ENCODE assay signal across 14 cellular contexts in genomic region chr2:148259674-148260073, GRCh38.
DNase-seq lines count a peak whose midpoint lies in the region; ATAC-seq, FAIRE-seq and TF ChIP-seq lines count a peak whose summit lies in the region.
"Had no signal": no experiment of that assay in that cellular context is flagged by ENCODE, and none has a peak within 500 bp of the region (broad histone marks: within the 10 kb centered on the region; RNA-seq: fewer than 3 reads in every experiment).

No MANE protein-coding gene starts in this region.

- no peak for TF ChIP-seq RAD21 in HepG2 (CRISPR knock-in tag; IDR thresholded peaks at IDR 0.05)

- POLR2A ChIA-PET in HepG2 (lab: Yijun Ruan, JAX), result no interaction called here

- TF ChIP-seq EP300 in HepG2 (IDR thresholded peaks at IDR 0.05; ENCODE audit: low read depth in 2 of 2, low read length in 2 of 2) (no peak), HepG2 (CRISPR knock-in tag; IDR thresholded peaks at IDR 0.05; ENCODE audit: borderline replicate concordance) (no peak)

- no peak overlapping the region for H3K4me2 ChIP-seq in HepG2 (ENCODE audit: low read depth, low read length)
- H3K4me2 ChIP-seq: BLaER1 had no signal

- ATAC-seq in HepG2, result no peak
- no peak for ATAC-seq in right lobe of liver
- ATAC-seq: activated CD4-positive, CD25-positive, alpha-beta regulatory T cell treated with anti-CD3 and anti-CD28 coated beads, Interleukin-2, amount 50 U/mL, for 24 hours; left lung had no signal

- in situ Hi-C loops in HepG2 (cut with HindIII; ENCODE audit: extremely low pct_ligation_motif_present, low pct_unique_long_range_greater_than_20kb), result no loop called here

- no peak for TF ChIP-seq POLR2A in HepG2 (IDR thresholded peaks at IDR 0.05; ENCODE audit: insufficient read depth in 1 of 2, low read depth in 2 of 2, low read length in 2 of 2)
- TF ChIP-seq POLR2A in right lobe of liver (IDR thresholded peaks at IDR 0.05), result no peak
- TF ChIP-seq POLR2A in Peyer's patch (IDR thresholded peaks at IDR 0.05), result no peak

- CTCF ChIA-PET in HepG2 (lab: Yijun Ruan, JAX; ENCODE audit: low intra/inter-chr PET ratio, low total read pairs), result no interaction called here

- no peak overlapping the region for H3K27ac ChIP-seq in HepG2 (ENCODE audit: extremely low read length, insufficient read depth, low read length)
- no peak overlapping the region for H3K27ac ChIP-seq in right lobe of liver
- no peak overlapping the region for H3K27ac ChIP-seq in Peyer's patch
- H3K27ac ChIP-seq: BLaER1, left lung, vagina had no signal

- H3K4me1 ChIP-seq in HepG2 (ENCODE audit: insufficient read depth, low read length), result no peaks in the 10 kb centered on the region
- peaks cover 0 to 10% (median 3%) of the 10 kb centered on the region in 4 donors for H3K4me1 ChIP-seq in right lobe of liver
- no peaks in the 10 kb centered on the region for H3K4me1 ChIP-seq in Peyer's patch
- H3K4me1 ChIP-seq: BLaER1, left lung, vagina had no signal

- no peak overlapping the region for H3K4me3 ChIP-seq in HepG2 (replicated peaks in 1 of 3; ENCODE audit: insufficient read depth in 1 of 3, low read depth in 2 of 3, low read length in 3 of 3)
- H3K4me3 ChIP-seq in right lobe of liver, result no peak overlapping the region
- no peak overlapping the region for H3K4me3 ChIP-seq in epithelial cell of esophagus (ENCODE audit: low read length)
- H3K4me3 ChIP-seq in Peyer's patch, result no peak overlapping the region
- H3K4me3 ChIP-seq: BLaER1, left lung, vagina had no signal

- no peaks in the 10 kb centered on the region for H4K20me1 ChIP-seq in HepG2 (ENCODE audit: insufficient read depth, low read length)
- H4K20me1 ChIP-seq: BLaER1 had no signal

- no peak overlapping the region for H2AFZ ChIP-seq in HepG2 (ENCODE audit: low read length)

- BruUV-seq in HepG2 (replicated peaks; lab: Mats Ljungman, UMichigan), result no TSS peak

- 86% methylated on average over 6 of the region's 6 CpGs for whole genome bisulfite sequencing in HepG2 (ENCODE audit: low lambda C conversion rate)
- WGBS in right lobe of liver (ENCODE audit: insufficient coverage, low coverage, low lambda C conversion rate, missing lambda C conversion rate), result 88% methylated on average over 6 of the region's 6 CpGs

- DNase-seq in HepG2 (ENCODE audit: low spot score), result no peak
- no peak for DNase-seq in right lobe of liver
- DNase-seq in NCI-H748 (lab: John Stamatoyannopoulos, UW; ENCODE audit: unreplicated experiment), result peak; percentile 67
- DNase-seq in epithelial cell of esophagus (ENCODE audit: low read depth), result peak; percentile 91
- no peak for DNase-seq in NOMO-1 treated with DMSO at 0.1 percent for 48 hours (lab: John Stamatoyannopoulos, UW; ENCODE audit: unreplicated experiment)
- DNase-seq in EL, result no peak
- no peak for DNase-seq in Peyer's patch
- DNase-seq in cerebellum (ENCODE audit: low spot score), result no peak
- DNase-seq: KG1; left lung; stimulated activated CD8-positive, alpha-beta memory T cell treated with anti-CD3 and anti-CD28 coated beads, Interleukin-4, amount 100 ng/mL, for 48 hours had no signal

- intact Hi-C loops in HepG2 (cut with micrococcal nuclease; ENCODE audit: unreplicated experiment) (no loop called here), right lobe of liver (cut with DNase I) (no loop called here)

- no peak for FAIRE-seq in HepG2 (lab: Jason Lieb, UNC)

- H3K27me3 ChIP-seq in HepG2 (ENCODE audit: control insufficient read depth in 1 of 2, insufficient read depth in 2 of 2, low read length in 2 of 2), result no peaks in the 10 kb centered on the region
- H3K27me3 ChIP-seq in right lobe of liver, result no peaks in the 10 kb centered on the region
- no peaks in the 10 kb centered on the region for H3K27me3 ChIP-seq in Peyer's patch
- H3K27me3 ChIP-seq: BLaER1, left lung, vagina had no signal

- no peaks in the 10 kb centered on the region for H3K79me2 ChIP-seq in HepG2 (ENCODE audit: insufficient read depth, low read length)

- H3K9ac ChIP-seq in HepG2 (ENCODE audit: insufficient read depth, low read depth, low read length), result no peak overlapping the region
- H3K9ac ChIP-seq: BLaER1 had no signal

- TF ChIP-seq CTCF in HepG2 (CRISPR knock-in tag; IDR thresholded peaks at IDR 0.05) (no peak), right lobe of liver (IDR thresholded peaks at IDR 0.05) (no peak), epithelial cell of esophagus (IDR thresholded peaks at IDR 0.05; ENCODE audit: insufficient read depth, low read depth, low read length, missing control alignments) (no peak), Peyer's patch (IDR thresholded peaks at IDR 0.05) (no peak)

- H3K9me3 ChIP-seq in HepG2 (ENCODE audit: low read length), result peaks cover 19% of the 10 kb centered on the region
- H3K9me3 ChIP-seq in right lobe of liver, result no peaks in the 10 kb centered on the region
- peaks cover 0 to 3% (median 0%) of the 10 kb centered on the region in 4 donors for H3K9me3 ChIP-seq in Peyer's patch
- H3K9me3 ChIP-seq: vagina had no signal

- H3K36me3 ChIP-seq in HepG2 (replicated peaks in 1 of 2; ENCODE audit: control insufficient read depth in 1 of 2, insufficient read depth in 2 of 2, low read length in 2 of 2) (no peaks in the 10 kb centered on the region), right lobe of liver (no peaks in the 10 kb centered on the region), Peyer's patch (no peaks in the 10 kb centered on the region)
- H3K36me3 ChIP-seq: vagina had no signal

TF ChIP-seq in HepG2, 621 proteins besides CTCF, POLR2A, EP300 and RAD21:
- 0 out of 2 replicates have a peak, but pooled peaks have one; percentile 14 for TF ChIP-seq FOSL2 (CRISPR knock-in tag; IDR thresholded peaks at IDR 0.05)
- peak; percentile 82 for TF ChIP-seq NFE2L2 (IDR thresholded peaks at IDR 0.05; ENCODE audit: low read length)
- TF ChIP-seq MAFF (IDR thresholded peaks at IDR 0.05; ENCODE audit: low read depth, low read length), result peak; percentile 9; the same call in 1 of the 2 replicates
- no peak for TF ChIP-seq ZNF780A (CRISPR knock-in tag; IDR thresholded peaks at IDR 0.05)
- peak; percentile 79; the same call in 1 of the 2 replicates for TF ChIP-seq ZNF576 (CRISPR knock-in tag; IDR thresholded peaks at IDR 0.05)
- TF ChIP-seq HNRNPUL1 (IDR thresholded peaks at IDR 0.05; ENCODE audit: low read depth, low read length), result no peak
- peak; percentile 28; the same call in 1 of the 2 replicates for TF ChIP-seq NFE2 (CRISPR knock-in tag; IDR thresholded peaks at IDR 0.05)
- no peak for TF ChIP-seq MXI1 (IDR thresholded peaks at IDR 0.05; ENCODE audit: borderline replicate concordance, low read depth, low read length)
- TF ChIP-seq POGZ (CRISPR knock-in tag; IDR thresholded peaks at IDR 0.05), result peak; percentile 32; the same call in 1 of the 2 replicates
- no peak for TF ChIP-seq PLSCR1 (CRISPR knock-in tag; IDR thresholded peaks at IDR 0.05; ENCODE audit: borderline replicate concordance)
- TF ChIP-seq CBX2 (IDR thresholded peaks at IDR 0.05; ENCODE audit: low read depth, low read length), result no peak
- no peak for TF ChIP-seq CBX2 (CRISPR knock-in tag; IDR thresholded peaks at IDR 0.05; ENCODE audit: low read depth)

Comparison
In these comparisons a context has a peak if more than half of its experiments do, and no peak if none do; other contexts are left out.
1. DNase-seq: peak in NCI-H748 (single experiment) and epithelial cell of esophagus (single experiment); none in HepG2 (single experiment), right lobe of liver (0 of 3), NOMO-1 treated with DMSO at 0.1 percent for 48 hours (single experiment), EL (single experiment), Peyer's patch (0 of 3) and cerebellum (single experiment).